26 cellular contexts compared by ENCODE assay signal in the genomic region with DNA sequence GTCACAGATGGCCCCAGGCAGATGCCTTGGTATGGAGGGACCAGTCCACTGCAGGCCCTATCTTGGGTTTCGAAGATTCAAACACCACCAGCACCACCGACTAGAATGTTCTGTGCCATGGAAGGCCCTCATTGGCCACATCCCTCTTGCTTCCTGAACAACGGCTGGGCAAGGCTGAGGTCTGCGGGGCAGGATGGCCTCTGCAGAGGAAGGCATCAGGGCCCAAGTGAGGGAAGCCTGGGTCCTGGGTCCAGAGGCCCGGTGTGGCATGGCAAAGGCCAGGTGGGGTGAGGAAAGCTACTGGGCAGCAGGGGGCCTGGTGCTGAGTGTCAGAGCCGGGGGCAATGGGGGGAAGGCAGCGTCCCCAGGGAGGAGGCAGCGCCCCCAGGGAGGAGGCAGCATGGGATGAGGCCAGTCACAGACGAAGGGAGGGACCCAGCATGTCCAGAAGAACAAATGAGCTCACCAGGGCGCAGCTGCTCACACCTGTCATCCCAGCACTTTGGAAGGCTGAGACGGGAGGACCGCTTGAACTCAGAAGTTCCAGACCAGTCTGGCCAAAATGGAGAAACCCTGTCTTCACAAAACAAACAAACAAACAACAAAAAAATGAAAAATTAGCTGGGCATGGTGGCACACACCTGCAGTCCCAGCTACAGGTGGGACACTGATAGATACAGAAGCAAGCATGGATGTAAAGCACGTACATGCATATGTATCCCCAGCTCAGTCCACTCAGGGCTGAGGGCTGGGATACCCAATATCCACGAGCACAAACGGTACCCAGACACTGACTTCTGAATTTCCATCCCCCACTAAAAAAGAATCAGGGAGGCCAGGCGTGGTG.
DNase-seq lines count a peak whose midpoint lies in the region; ATAC-seq, FAIRE-seq and TF ChIP-seq lines count a peak whose summit lies in the region.
"Had no signal": no experiment of that assay in that cellular context is flagged by ENCODE, and none has a peak within 500 bp of the region (broad histone marks: within the 10 kb centered on the region; RNA-seq: fewer than 3 reads in every experiment).

No MANE protein-coding gene starts in this region.

- H3K4me3 Mint-ChIP-seq in stimulated activated memory B cell treated with anti-CD40 and anti-IgM and Interleukin-4, amounts not matched to agents 10 μg/mL and 1 μg/mL and 100 μg/mL, for 72 hours, result no peak overlapping the region
- H3K4me3 Mint-ChIP-seq: activated CD4-positive, alpha-beta T cell treated with anti-CD3 and anti-CD28 coated beads for 36 hours; activated naive CD8-positive, alpha-beta T cell treated with anti-CD3 and anti-CD28 coated beads for 36 hours; endodermal cell; T-helper 1 cell treated with Interleukin-12 subunit alpha and Interleukin-12 subunit beta and Interleukin-4 antibody, amounts not matched to agents 30 μg/mL and 1 μg/mL, for 36 hours had no signal

- H3K27me3 Mint-ChIP-seq in stimulated activated memory B cell treated with anti-CD40 and anti-IgM and Interleukin-4, amounts not matched to agents 10 μg/mL and 1 μg/mL and 100 μg/mL, for 72 hours, result no peaks in the 10 kb centered on the region
- H3K27me3 Mint-ChIP-seq: activated CD4-positive, alpha-beta T cell treated with anti-CD3 and anti-CD28 coated beads for 36 hours; activated naive CD8-positive, alpha-beta T cell treated with anti-CD3 and anti-CD28 coated beads for 36 hours; memory B cell had no signal

- H3K36me3 ChIP-seq in keratinocyte (ENCODE audit: control insufficient read depth in 2 of 2, extremely low read depth in 1 of 2, insufficient read depth in 2 of 2, low read length in 2 of 2), result no peaks in the 10 kb centered on the region
- H3K36me3 ChIP-seq: esophagus squamous epithelium, Peyer's patch, thoracic aorta had no signal

- dilution Hi-C loops in keratinocyte (cut with MboI; ENCODE audit: extremely low pct_ligation_motif_present, low sequenced_read_pairs), result no loop called here

- peaks cover 18% of the 10 kb centered on the region for H3K4me1 Mint-ChIP-seq in stimulated activated memory B cell treated with anti-CD40 and anti-IgM and Interleukin-4, amounts not matched to agents 10 μg/mL and 1 μg/mL and 100 μg/mL, for 72 hours
- H3K4me1 Mint-ChIP-seq: activated CD4-positive, alpha-beta T cell treated with anti-CD3 and anti-CD28 coated beads for 36 hours; activated naive CD8-positive, alpha-beta T cell treated with anti-CD3 and anti-CD28 coated beads for 36 hours; endodermal cell had no signal

- peak overlapping the region; percentile 19 for H3K27ac ChIP-seq in keratinocyte (ENCODE audit: control insufficient read depth, insufficient read depth, low read length)
- H3K27ac ChIP-seq: Peyer's patch, thoracic aorta had no signal

- DNase-seq in LHCN-M2 (ENCODE audit: low read depth) (peak; percentile 42), keratinocyte (ENCODE audit: low read depth, low spot score) (no peak), Kasumi-1 (lab: John Stamatoyannopoulos, UW) (no peak), hypothalamus (lab: John Stamatoyannopoulos, UW) (no peak)
- DNase-seq: activated CD4-positive, alpha-beta T cell treated with anti-CD3 and anti-CD28 coated beads for 36 hours; activated effector memory CD4-positive, alpha-beta T cell treated with anti-CD3 and anti-CD28 coated beads, Interleukin-2, amount 50 U/mL, for 16 hours; activated naive CD8-positive, alpha-beta T cell treated with anti-CD3 and anti-CD28 coated beads for 36 hours; activated T-cell treated with anti-CD3 and anti-CD28 coated beads for 4 hours; Caco-2; central memory CD4-positive, alpha-beta T cell; endodermal cell; esophagus squamous epithelium; foreskin melanocyte; GDM1; NCI-H1092 treated with DMSO at 0.1 percent for 48 hours; NCI-H2029 treated with DMSO at 0.1 percent for 48 hours; NCI-H526 treated with DMSO at 0.1 percent for 48 hours; Peyer's patch; stimulated activated naive CD4-positive, alpha-beta T cell treated with Interleukin-2 at 50 U/mL for 16 hours had no signal

- no peaks in the 10 kb centered on the region for H3K9me3 Mint-ChIP-seq in stimulated activated memory B cell treated with anti-CD40 and anti-IgM and Interleukin-4, amounts not matched to agents 10 μg/mL and 1 μg/mL and 100 μg/mL, for 72 hours
- H3K9me3 Mint-ChIP-seq: activated naive CD8-positive, alpha-beta T cell treated with anti-CD3 and anti-CD28 coated beads for 36 hours; endodermal cell; memory B cell; T-helper 1 cell treated with Interleukin-12 subunit alpha and Interleukin-12 subunit beta and Interleukin-4 antibody, amounts not matched to agents 30 μg/mL and 1 μg/mL, for 36 hours had no signal

- ATAC-seq in GM18498 (IDR thresholded peaks at IDR 0.05; ENCODE audit: unreplicated experiment) (peak; percentile 13), GM21786 (IDR thresholded peaks at IDR 0.05; ENCODE audit: unreplicated experiment) (no peak)
- peak; percentile 32 for ATAC-seq in stimulated activated memory B cell treated with anti-CD40 and anti-IgM and Interleukin-4, amounts not matched to agents 10 μg/mL and 1 μg/mL and 100 μg/mL, for 72 hours
- ATAC-seq: activated CD4-positive, alpha-beta T cell treated with anti-CD3 and anti-CD28 coated beads for 36 hours; HepG2 had no signal

- no peaks in the 10 kb centered on the region for H3K27me3 ChIP-seq in keratinocyte (ENCODE audit: control insufficient read depth, extremely low read depth, insufficient read depth, low read length)
- H3K27me3 ChIP-seq: esophagus squamous epithelium, Peyer's patch had no signal

- no peak for FAIRE-seq in keratinocyte (lab: Jason Lieb, UNC)
- FAIRE-seq: HepG2 had no signal

- H3K4me1 ChIP-seq in keratinocyte (ENCODE audit: control insufficient read depth, extremely low read depth, insufficient read depth, low read length), result peaks cover 41% of the 10 kb centered on the region
- H3K4me1 ChIP-seq: Peyer's patch had no signal

- H3K9me3 ChIP-seq in keratinocyte (ENCODE audit: control insufficient read depth, low read depth, low read length), result no peaks in the 10 kb centered on the region
- H3K9me3 ChIP-seq: Caco-2, esophagus squamous epithelium, Peyer's patch, thoracic aorta had no signal

- TF ChIP-seq CTCF in keratinocyte (optimal IDR thresholded peaks at IDR 0.05 in 1 of 3, IDR thresholded peaks at IDR 0.05 in 1 of 3, conservative IDR thresholded peaks at IDR 0.05 in 1 of 3; ENCODE audit: extremely low read depth in 1 of 3, insufficient read depth in 2 of 3, low read length in 3 of 3), result no peak

- no peak overlapping the region for H3K4me3 ChIP-seq in keratinocyte (ENCODE audit: control insufficient read depth in 2 of 3, extremely low read depth in 1 of 3, insufficient read depth in 2 of 3, low read depth in 1 of 3, low read length in 3 of 3)
- H3K4me3 ChIP-seq: esophagus squamous epithelium, Peyer's patch, thoracic aorta had no signal

- no peaks in the 10 kb centered on the region for H3K79me2 ChIP-seq in keratinocyte (ENCODE audit: control insufficient read depth, insufficient read depth, low read length)

- H3K9me1 ChIP-seq in keratinocyte (ENCODE audit: control insufficient read depth, extremely low read depth, insufficient read depth, low read length), result no peaks in the 10 kb centered on the region

- no peak overlapping the region for H3K9ac ChIP-seq in keratinocyte (ENCODE audit: control insufficient read depth, extremely low read depth, insufficient read depth, low read length)

- no peaks in the 10 kb centered on the region for H4K20me1 ChIP-seq in keratinocyte (ENCODE audit: control insufficient read depth, extremely low read depth, insufficient read depth, low read length)

- H3K27ac Mint-ChIP-seq in stimulated activated memory B cell treated with anti-CD40 and anti-IgM and Interleukin-4, amounts not matched to agents 10 μg/mL and 1 μg/mL and 100 μg/mL, for 72 hours, result peak overlapping the region; percentile 71
- H3K27ac Mint-ChIP-seq: activated CD4-positive, alpha-beta T cell treated with anti-CD3 and anti-CD28 coated beads for 36 hours; activated naive CD8-positive, alpha-beta T cell treated with anti-CD3 and anti-CD28 coated beads for 36 hours; endodermal cell; memory B cell; T-helper 1 cell treated with Interleukin-12 subunit alpha and Interleukin-12 subunit beta and Interleukin-4 antibody, amounts not matched to agents 30 μg/mL and 1 μg/mL, for 36 hours had no signal

- H2AFZ ChIP-seq in keratinocyte (ENCODE audit: control insufficient read depth, low read length), result no peak overlapping the region

- no peak overlapping the region for H3K4me2 ChIP-seq in keratinocyte (ENCODE audit: control insufficient read depth, extremely low read depth, insufficient read depth, low read depth, low read length)

- H3K36me3 Mint-ChIP-seq in stimulated activated memory B cell treated with anti-CD40 and anti-IgM and Interleukin-4, amounts not matched to agents 10 μg/mL and 1 μg/mL and 100 μg/mL, for 72 hours, result no peaks in the 10 kb centered on the region
- H3K36me3 Mint-ChIP-seq: activated naive CD8-positive, alpha-beta T cell treated with anti-CD3 and anti-CD28 coated beads for 36 hours; memory B cell had no signal
